ENCODE assay signal across 2 cellular contexts in genomic region chr3:86989611-86990010, GRCh38.
TF ChIP-seq lines count a peak whose summit lies in the region.

No MANE protein-coding gene starts in this region.

TF ChIP-seq in HEK293, 187 proteins besides CTCF, POLR2A, EP300 and RAD21 (continued from another document):
- TF ChIP-seq ZNF514 (tag by site-specific recombination; IDR thresholded peaks at IDR 0.05) = no peak
- TF ChIP-seq ZNF175 (tag by site-specific recombination; IDR thresholded peaks at IDR 0.05) = no peak
- no peak for TF ChIP-seq INSM2 (tag by site-specific recombination; IDR thresholded peaks at IDR 0.05)
- no peak for TF ChIP-seq ZNF302 (tag by site-specific recombination; IDR thresholded peaks at IDR 0.05; ENCODE audit: low read depth)
- TF ChIP-seq ZNF510 (tag by site-specific recombination; IDR thresholded peaks at IDR 0.05; ENCODE audit: insufficient replicate concordance) = no peak
- no peak for TF ChIP-seq ZBTB7A (tag by site-specific recombination; IDR thresholded peaks at IDR 0.05; ENCODE audit: low read depth)
- no peak for TF ChIP-seq ZNF548 (tag by site-specific recombination; IDR thresholded peaks at IDR 0.05)
- TF ChIP-seq ZNF416 (tag by site-specific recombination; IDR thresholded peaks at IDR 0.05) = no peak
- TF ChIP-seq ZSCAN16 (tag by site-specific recombination; IDR thresholded peaks at IDR 0.05) = no peak
- TF ChIP-seq AEBP2 (tag by site-specific recombination; IDR thresholded peaks at IDR 0.05; ENCODE audit: borderline replicate concordance) = no peak
- no peak for TF ChIP-seq ZBTB6 (tag by site-specific recombination; IDR thresholded peaks at IDR 0.05)
- TF ChIP-seq SP7 (tag by site-specific recombination; IDR thresholded peaks at IDR 0.05) = no peak
- no peak for TF ChIP-seq ZNF10 (tag by site-specific recombination; IDR thresholded peaks at IDR 0.05)
- no peak for TF ChIP-seq GLIS2 (tag by site-specific recombination; IDR thresholded peaks at IDR 0.05)

TF ChIP-seq in SK-N-SH, 30 proteins besides CTCF, POLR2A, EP300 and RAD21 (continued from another document):
- TF ChIP-seq MXI1 (IDR thresholded peaks at IDR 0.05; ENCODE audit: low read depth, low read length) (no peak), MEF2A (IDR thresholded peaks at IDR 0.05; ENCODE audit: borderline replicate concordance, low read depth) (no peak), FOXJ3 (CRISPR knock-in tag; IDR thresholded peaks at IDR 0.05) (no peak), SMC3 (IDR thresholded peaks at IDR 0.05; ENCODE audit: low read depth, low read length) (no peak), FOXM1 (IDR thresholded peaks at IDR 0.05; ENCODE audit: low read depth) (no peak), TCF12 (IDR thresholded peaks at IDR 0.05) (no peak), EZH2phosphoT487 (IDR thresholded peaks at IDR 0.05; ENCODE audit: borderline replicate concordance, low read depth) (no peak), ELF1 (IDR thresholded peaks at IDR 0.05) (no peak), YY1 (IDR thresholded peaks at IDR 0.05; ENCODE audit: low read depth) (no peak), IRF3 (IDR thresholded peaks at IDR 0.05; ENCODE audit: low read depth, low read length) (no peak), SIN3A (IDR thresholded peaks at IDR 0.05; ENCODE audit: borderline replicate concordance, low read depth, low read length) (no peak), RCOR1 (IDR thresholded peaks at IDR 0.05; ENCODE audit: low read length) (no peak), PBX3 (IDR thresholded peaks at IDR 0.05) (no peak), JUND (IDR thresholded peaks at IDR 0.05) (no peak)
- TF ChIP-seq, protein P1, sequence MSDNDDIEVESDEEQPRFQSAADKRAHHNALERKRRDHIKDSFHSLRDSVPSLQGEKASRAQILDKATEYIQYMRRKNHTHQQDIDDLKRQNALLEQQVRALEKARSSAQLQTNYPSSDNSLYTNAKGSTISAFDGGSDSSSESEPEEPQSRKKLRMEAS (IDR thresholded peaks at IDR 0.05; ENCODE audit: low read depth) = no peak
